12 cellular contexts compared by ENCODE assay signal in the genomic region with DNA sequence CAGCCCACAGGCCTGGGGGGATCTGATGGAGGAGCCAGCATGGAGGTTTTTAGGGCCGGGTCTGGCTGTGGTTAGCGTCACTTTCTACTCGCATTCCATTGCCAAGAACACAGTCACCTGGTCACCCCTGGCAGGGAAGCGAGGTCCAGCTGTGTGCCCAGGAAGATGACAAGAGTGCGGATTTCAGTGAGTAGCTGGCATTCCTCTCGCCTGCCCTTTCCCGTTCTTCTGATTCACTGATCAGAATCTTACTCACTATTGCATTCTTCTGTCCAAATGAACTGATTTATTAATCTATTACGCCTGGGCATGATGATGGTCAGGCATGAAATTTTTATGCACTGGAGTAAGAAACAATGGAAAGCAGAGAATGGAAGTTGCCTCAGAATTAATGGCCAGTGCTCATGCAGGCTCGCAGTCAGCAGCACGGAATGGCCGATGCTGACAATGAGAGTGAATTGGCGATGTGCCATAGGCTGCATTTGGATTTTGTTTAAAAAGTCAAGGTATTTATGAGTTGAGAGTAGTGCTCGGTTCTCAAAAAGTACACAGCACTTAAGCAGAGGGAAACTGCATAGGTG.
DNase-seq lines count a peak whose midpoint lies in the region; ATAC-seq, FAIRE-seq and TF ChIP-seq lines count a peak whose summit lies in the region.
"Had no signal": no experiment of that assay in that cellular context is flagged by ENCODE, and none has a peak within 500 bp of the region (broad histone marks: within the 10 kb centered on the region; RNA-seq: fewer than 3 reads in every experiment).

No MANE protein-coding gene starts in this region.

- no peaks in the 10 kb centered on the region for H3K27me3 Mint-ChIP-seq in activated CD4-positive, alpha-beta memory T cell treated with anti-CD3 and anti-CD28 coated beads, Interleukin-2, amount 10 ng/mL, durations not matched to agents 7 days and 5 days

- no peak overlapping the region for H2AFZ ChIP-seq in endothelial cell of umbilical vein (ENCODE audit: low read depth, low read length)

- BruUV-seq in endothelial cell of umbilical vein (replicated peaks; lab: Mats Ljungman, UMichigan) = no TSS peak

- no peak for TF ChIP-seq CTCF in endothelial cell of umbilical vein (IDR thresholded peaks at IDR 0.05; ENCODE audit: extremely low read depth in 1 of 2, insufficient read depth in 1 of 2, low read depth in 1 of 2, low read length in 2 of 2)
- TF ChIP-seq CTCF in neutrophil (IDR thresholded peaks at IDR 0.05) = no peak
- TF ChIP-seq CTCF in uterus (IDR thresholded peaks at IDR 0.05) = no peak
- TF ChIP-seq CTCF in ascending aorta (IDR thresholded peaks at IDR 0.05) = no peak
- TF ChIP-seq CTCF in mucosa of descending colon (IDR thresholded peaks at IDR 0.05) = no peak

- dilution Hi-C loops in endothelial cell of umbilical vein (cut with MboI; ENCODE audit: extremely low pct_ligation_motif_present, low sequenced_read_pairs) = no loop called here

- no peaks in the 10 kb centered on the region for H4K20me1 ChIP-seq in endothelial cell of umbilical vein (replicated peaks; ENCODE audit: control insufficient read depth, extremely low read depth, insufficient read depth, low read length)

- H3K9me3 ChIP-seq in endothelial cell of umbilical vein (replicated peaks; ENCODE audit: control insufficient read depth, insufficient read depth, low read length) = no peaks in the 10 kb centered on the region
- no peaks in the 10 kb centered on the region for H3K9me3 ChIP-seq in neutrophil
- H3K9me3 ChIP-seq in uterus = no peaks in the 10 kb centered on the region
- no peaks in the 10 kb centered on the region for H3K9me3 ChIP-seq in ascending aorta
- H3K9me3 ChIP-seq in mucosa of descending colon = no peaks in the 10 kb centered on the region

- intact Hi-C loops in endothelial cell of umbilical vein (cut with micrococcal nuclease) (loop anchor here (1.0 to 5.0 kb wide), 5 partner anchors 16 to 125 kb away; no protein-coding TSS in a partner anchor), uterus (cut with DNase I; ENCODE audit: low total_unique reads) (no loop called here), ascending aorta (cut with DNase I) (no loop called here), mucosa of descending colon (cut with DNase I, micrococcal nuclease) (no loop called here)

- H3K4me3 ChIP-seq in endothelial cell of umbilical vein (replicated peaks in 1 of 3; ENCODE audit: insufficient read depth in 1 of 3, low read depth in 1 of 3, low read length in 3 of 3) (peak overlapping the region in 1 of 3 experiments; percentile 3), neutrophil (ENCODE audit: low read depth in 1 of 2, low read length in 1 of 2) (no peak overlapping the region), uterus (no peak overlapping the region), ascending aorta (peak overlapping the region in 1 of 2 donors; percentile 27), mucosa of descending colon (no peak overlapping the region)
- H3K4me3 ChIP-seq: smooth muscle cell had no signal

- H3K27me3 ChIP-seq in endothelial cell of umbilical vein (ENCODE audit: control insufficient read depth in 2 of 2, insufficient read depth in 2 of 2, low read length in 2 of 2) (no peaks in the 10 kb centered on the region), neutrophil (no peaks in the 10 kb centered on the region), uterus (no peaks in the 10 kb centered on the region), ascending aorta (no peaks in the 10 kb centered on the region)

- DNase-seq in DMS79 treated with DMSO at 0.1 percent for 48 hours (lab: John Stamatoyannopoulos, UW) (peak; percentile 83), NCI-H69 (lab: John Stamatoyannopoulos, UW) (peak; percentile 49), endothelial cell of umbilical vein (ENCODE audit: low read depth, low spot score) (peak; percentile 88), uterus (no peak), ascending aorta (ENCODE audit: low spot score in 2 of 2) (no peak), mucosa of descending colon (no peak)
- no peak for DNase-seq in activated CD4-positive, alpha-beta memory T cell treated with anti-CD3 and anti-CD28 coated beads, Interleukin-2, amount 10 ng/mL, durations not matched to agents 7 days and 5 days
- DNase-seq: activated CD4-positive, alpha-beta T cell treated with anti-CD3 and anti-CD28 coated beads for 4 hours; SHP77 treated with DMSO at 0.1 percent for 48 hours had no signal

- H3K36me3 ChIP-seq in endothelial cell of umbilical vein (ENCODE audit: control insufficient read depth in 2 of 2, extremely low read depth in 1 of 2, insufficient read depth in 2 of 2, low read length in 2 of 2) (no peaks in the 10 kb centered on the region), neutrophil (no peaks in the 10 kb centered on the region), uterus (no peaks in the 10 kb centered on the region), ascending aorta (no peaks in the 10 kb centered on the region), mucosa of descending colon (ENCODE audit: low read depth) (no peaks in the 10 kb centered on the region)

- peak overlapping the region; percentile 62 for H3K9ac ChIP-seq in endothelial cell of umbilical vein (replicated peaks; ENCODE audit: extremely low read depth, insufficient read depth, low read length)

- TF ChIP-seq POLR2A in endothelial cell of umbilical vein (IDR thresholded peaks at IDR 0.05; ENCODE audit: low read depth, low read length) (no peak), uterus (IDR thresholded peaks at IDR 0.05) (no peak)

- ATAC-seq in mucosa of descending colon = no peak

- no peaks in the 10 kb centered on the region for H3K9me3 Mint-ChIP-seq in activated CD4-positive, alpha-beta memory T cell treated with anti-CD3 and anti-CD28 coated beads, Interleukin-2, amount 10 ng/mL, durations not matched to agents 7 days and 5 days

- H3K79me2 ChIP-seq in endothelial cell of umbilical vein (ENCODE audit: control insufficient read depth, insufficient read depth, low read length) = peaks cover 16% of the 10 kb centered on the region

- POLR2A ChIA-PET in endothelial cell of umbilical vein (lab: Charles Lee) = no interaction called here
- POLR2A ChIA-PET in activated CD4-positive, alpha-beta memory T cell treated with anti-CD3 and anti-CD28 coated beads, Interleukin-2, amount 10 ng/mL, durations not matched to agents 7 days and 5 days (lab: Charles Lee) = no interaction called here

- H3K4me1 ChIP-seq in endothelial cell of umbilical vein (ENCODE audit: control insufficient read depth, extremely low read depth, insufficient read depth, low read length) (peaks cover 35% of the 10 kb centered on the region), neutrophil (ENCODE audit: control insufficient read depth in 1 of 2, insufficient read depth in 1 of 2, low read depth in 1 of 2, low read length in 1 of 2) (peaks cover 79 to 91% of the 10 kb centered on the region in 2 experiments), uterus (no peaks in the 10 kb centered on the region), ascending aorta (peaks cover 0 to 14% of the 10 kb centered on the region in 2 donors), mucosa of descending colon (ENCODE audit: low read depth) (peaks cover 37% of the 10 kb centered on the region)

- H3K4me1 Mint-ChIP-seq in activated CD4-positive, alpha-beta memory T cell treated with anti-CD3 and anti-CD28 coated beads, Interleukin-2, amount 10 ng/mL, durations not matched to agents 7 days and 5 days = peaks cover 41% of the 10 kb centered on the region

- CTCF ChIA-PET in endothelial cell of umbilical vein (lab: Charles Lee) = interaction anchor here (1.0 to 2.0 kb wide), 5 partner anchors 11 to 68 kb away, joined by 3 to 8 read pairs (median 4); no protein-coding TSS in a partner anchor
- CTCF ChIA-PET in activated CD4-positive, alpha-beta memory T cell treated with anti-CD3 and anti-CD28 coated beads, Interleukin-2, amount 10 ng/mL, durations not matched to agents 7 days and 5 days (lab: Charles Lee) = no interaction called here

- no peaks in the 10 kb centered on the region for H3K9me1 ChIP-seq in endothelial cell of umbilical vein (replicated peaks; ENCODE audit: control insufficient read depth, extremely low read depth, insufficient read depth, low read length)

- H3K4me3 Mint-ChIP-seq in activated CD4-positive, alpha-beta memory T cell treated with anti-CD3 and anti-CD28 coated beads, Interleukin-2, amount 10 ng/mL, durations not matched to agents 7 days and 5 days = no peak overlapping the region

- FAIRE-seq in endothelial cell of umbilical vein (lab: Jason Lieb, UNC) = peak; percentile 82
- FAIRE-seq: G401.6 had no signal

- no peak overlapping the region for H3K27ac Mint-ChIP-seq in activated CD4-positive, alpha-beta memory T cell treated with anti-CD3 and anti-CD28 coated beads, Interleukin-2, amount 10 ng/mL, durations not matched to agents 7 days and 5 days

- peak overlapping the region; percentile 53 for H3K4me2 ChIP-seq in endothelial cell of umbilical vein (ENCODE audit: insufficient read depth, low read length)
- H3K4me2 ChIP-seq: smooth muscle cell had no signal

- H3K27ac ChIP-seq in endothelial cell of umbilical vein (ENCODE audit: insufficient read depth, low read depth, low read length) (peak overlapping the region; percentile 79), neutrophil (peak overlapping the region; percentile 65), uterus (no peak overlapping the region), ascending aorta (no peak overlapping the region)

- H3K36me3 Mint-ChIP-seq in activated CD4-positive, alpha-beta memory T cell treated with anti-CD3 and anti-CD28 coated beads, Interleukin-2, amount 10 ng/mL, durations not matched to agents 7 days and 5 days (ENCODE audit: low read depth) = no peaks in the 10 kb centered on the region

TF ChIP-seq in endothelial cell of umbilical vein, 7 proteins besides CTCF, POLR2A, EP300 and RAD21:
- TF ChIP-seq, protein P1, sequence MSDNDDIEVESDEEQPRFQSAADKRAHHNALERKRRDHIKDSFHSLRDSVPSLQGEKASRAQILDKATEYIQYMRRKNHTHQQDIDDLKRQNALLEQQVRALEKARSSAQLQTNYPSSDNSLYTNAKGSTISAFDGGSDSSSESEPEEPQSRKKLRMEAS (IDR thresholded peaks at IDR 0.05; ENCODE audit: insufficient read depth, insufficient read length) = no peak
- TF ChIP-seq POLR2AphosphoS5 (IDR thresholded peaks at IDR 0.05; ENCODE audit: insufficient read depth, low read depth, low read length) = peak; percentile 64
- TF ChIP-seq FOS (IDR thresholded peaks at IDR 0.05; ENCODE audit: borderline replicate concordance, insufficient read depth, low read length) = peak; percentile 61
- TF ChIP-seq EZH2 (IDR thresholded peaks at IDR 0.05; ENCODE audit: borderline replicate concordance, low read depth, low read length, severe bottlenecking) = no peak
- peak; percentile 93 for TF ChIP-seq GATA2 (IDR thresholded peaks at IDR 0.05; ENCODE audit: insufficient read depth, insufficient read length, low read depth, low read length)
- TF ChIP-seq JUN (IDR thresholded peaks at IDR 0.05; ENCODE audit: borderline replicate concordance, insufficient read depth, insufficient read length, low read depth) = peak; percentile 77
- TF ChIP-seq MYC (IDR thresholded peaks at IDR 0.05; ENCODE audit: low read depth, low read length) = no peak

Comparison
In these comparisons a context has a peak if more than half of its experiments do, and no peak if none do; other contexts are left out.
1. DNase-seq: peak in DMS79 treated with DMSO at 0.1 percent for 48 hours (single experiment), NCI-H69 (single experiment) and endothelial cell of umbilical vein (single experiment); none in uterus (0 of 2), activated CD4-positive, alpha-beta memory T cell treated with anti-CD3 and anti-CD28 coated beads, Interleukin-2, amount 10 ng/mL, durations not matched to agents 7 days and 5 days (single experiment), ascending aorta (0 of 2) and mucosa of descending colon (0 of 3).
2. H3K27ac ChIP-seq: peak in endothelial cell of umbilical vein (single experiment) and neutrophil (single experiment); none in uterus (0 of 2) and ascending aorta (0 of 2).